In genomic region chr10:14560274-14560673, GRCh38 we compare ENCODE assay signal across 8 cellular contexts.
DNase-seq lines count a peak whose midpoint lies in the region; TF ChIP-seq lines count a peak whose summit lies in the region.

No MANE protein-coding gene starts in this region.

- H3K4me1 ChIP-seq in hepatocyte (ENCODE audit: insufficient read depth): peaks cover 27% of the 10 kb centered on the region

- peak overlapping the region; percentile 85 for H3K27ac Mint-ChIP-seq in Calu3 (ENCODE audit: unreplicated experiment)

- H3K9me3 Mint-ChIP-seq in Calu3 (ENCODE audit: low read depth, unreplicated experiment): no peaks in the 10 kb centered on the region

- intact Hi-C loops in Calu3 (cut with micrococcal nuclease; ENCODE audit: unreplicated experiment): no loop called here

- H3K36me3 Mint-ChIP-seq in Calu3 (ENCODE audit: insufficient read depth, unreplicated experiment): peaks cover 59% of the 10 kb centered on the region

- no peaks in the 10 kb centered on the region for H3K27me3 ChIP-seq in hepatocyte

- no peaks in the 10 kb centered on the region for H3K36me3 ChIP-seq in hepatocyte (replicated peaks; ENCODE audit: insufficient read depth, low read depth)

- no peaks in the 10 kb centered on the region for H3K27me3 Mint-ChIP-seq in Calu3 (ENCODE audit: unreplicated experiment)

- peak overlapping the region; percentile 44 for H3K4me3 Mint-ChIP-seq in Calu3 (ENCODE audit: low read depth, unreplicated experiment)

- H3K27ac ChIP-seq in hepatocyte: peak overlapping the region; percentile 13

- H3K4me1 Mint-ChIP-seq in Calu3 (ENCODE audit: low read depth, unreplicated experiment): peaks cover 83% of the 10 kb centered on the region

- CTCF ChIA-PET in Calu3 (lab: Charles Lee): interaction anchor here (0.5 to 2.9 kb wide), 5 partner anchors 9 to 471 kb away, joined by 3 to 10 read pairs (median 3); no protein-coding TSS in a partner anchor

- no peak overlapping the region for H3K4me2 ChIP-seq in hepatocyte

- TF ChIP-seq CTCF in Calu3 (IDR thresholded peaks at IDR 0.05; ENCODE audit: unreplicated experiment) (no peak), hepatocyte (IDR thresholded peaks at IDR 0.05; ENCODE audit: poor library complexity) (no peak)

- H3K4me3 ChIP-seq in hepatocyte: no peak overlapping the region

- H3K9me3 ChIP-seq in hepatocyte (ENCODE audit: low read depth): no peaks in the 10 kb centered on the region

- peaks cover 92% of the 10 kb centered on the region for H3K79me2 ChIP-seq in hepatocyte

- H2AFZ ChIP-seq in hepatocyte: no peak overlapping the region

- no TSS peak for BruUV-seq in Calu3 (replicated peaks; lab: Mats Ljungman, UMichigan)

- H3K9me2 ChIP-seq in hepatocyte (replicated peaks; ENCODE audit: insufficient read depth): no peaks in the 10 kb centered on the region

- no peaks in the 10 kb centered on the region for H4K20me1 ChIP-seq in hepatocyte (ENCODE audit: insufficient read depth, poor library complexity, severe bottlenecking)

- DNase-seq in Calu3 (peak; percentile 77), NCI-H146 treated with DMSO at 0.1 percent for 48 hours (lab: John Stamatoyannopoulos, UW; ENCODE audit: unreplicated experiment) (peak; percentile 94), activated T-cell treated with anti-CD3 and anti-CD28 coated beads for 24 hours (ENCODE audit: low read depth) (peak; percentile 74), hepatocyte (ENCODE audit: low spot score) (no peak), inferior parietal cortex (ENCODE audit: extremely low spot score) (no peak), cerebellar nuclear complex (lab: John Stamatoyannopoulos, UW) (no peak), COR-L47 (lab: John Stamatoyannopoulos, UW) (no peak)
- peak; percentile 60 to 71 for DNase-seq in stimulated activated CD8-positive, alpha-beta memory T cell treated with anti-CD3 and anti-CD28 coated beads, Interleukin-7, amount 100 ng/mL, for 4 hours (ENCODE audit: low read depth in 2 of 2)

- 87% methylated on average over 9 of the region's 9 CpGs for WGBS in hepatocyte (ENCODE audit: low lambda C conversion rate, missing lambda C conversion rate)

Comparison
In these comparisons a context has a peak if more than half of its experiments do, and no peak if none do; other contexts are left out.
1. DNase-seq: peak in Calu3 (single experiment), NCI-H146 treated with DMSO at 0.1 percent for 48 hours (single experiment), activated T-cell treated with anti-CD3 and anti-CD28 coated beads for 24 hours (single experiment) and stimulated activated CD8-positive, alpha-beta memory T cell treated with anti-CD3 and anti-CD28 coated beads, Interleukin-7, amount 100 ng/mL, for 4 hours (2 of 2); none in hepatocyte (single experiment), inferior parietal cortex (single experiment), cerebellar nuclear complex (0 of 2) and COR-L47 (single experiment).